ENCODE assay signal across 16 cellular contexts in genomic region chr1:87394462-87394861, GRCh38.
DNase-seq lines count a peak whose midpoint lies in the region; ATAC-seq, FAIRE-seq and TF ChIP-seq lines count a peak whose summit lies in the region.
"Had no signal": no experiment of that assay in that cellular context is flagged by ENCODE, and none has a peak within 500 bp of the region (broad histone marks: within the 10 kb centered on the region; RNA-seq: fewer than 3 reads in every experiment).

No MANE protein-coding gene starts in this region.

- H3F3A ChIP-seq in neural progenitor cell (ENCODE audit: low read depth): no peaks in the 10 kb centered on the region

- no peaks in the 10 kb centered on the region for H3K36me3 Mint-ChIP-seq in WTC11
- no peaks in the 10 kb centered on the region for H3K36me3 Mint-ChIP-seq in neural progenitor cell

- no TSS peak for BruUV-seq in HepG2 (replicated peaks; lab: Mats Ljungman, UMichigan)

- peak overlapping the region; percentile 35 for H2AFZ ChIP-seq in neural progenitor cell (replicated peaks)
- H2AFZ ChIP-seq in HepG2 (ENCODE audit: low read length): no peak overlapping the region

- TF ChIP-seq RAD21 in HepG2 (CRISPR knock-in tag; IDR thresholded peaks at IDR 0.05): no peak

- H3K27me3 Mint-ChIP-seq in WTC11 (ENCODE audit: low read depth) (no peaks in the 10 kb centered on the region), neural progenitor cell (ENCODE audit: insufficient read depth, low read depth) (no peaks in the 10 kb centered on the region)
- H3K27me3 Mint-ChIP-seq: B cell had no signal

- TF ChIP-seq CTCF in WTC11 (IDR thresholded peaks at IDR 0.05): no peak
- TF ChIP-seq CTCF in neural progenitor cell (IDR thresholded peaks at IDR 0.05): no peak
- no peak for TF ChIP-seq CTCF in HepG2 (CRISPR knock-in tag; IDR thresholded peaks at IDR 0.05)

- in situ Hi-C loops in HepG2 (cut with HindIII; ENCODE audit: extremely low pct_ligation_motif_present, low pct_unique_long_range_greater_than_20kb): no loop called here

- no peak overlapping the region for H3K9ac ChIP-seq in neural progenitor cell
- H3K9ac ChIP-seq in HepG2 (ENCODE audit: insufficient read depth, low read depth, low read length): no peak overlapping the region

- H3K4me2 ChIP-seq in neural progenitor cell (no peak overlapping the region), HepG2 (ENCODE audit: low read depth, low read length) (no peak overlapping the region)

- H3K4me3 ChIP-seq in neural progenitor cell (no peak overlapping the region), HepG2 (replicated peaks in 1 of 3; ENCODE audit: insufficient read depth in 1 of 3, low read depth in 2 of 3, low read length in 3 of 3) (no peak overlapping the region)
- H3K4me3 ChIP-seq: SJSA1 had no signal

- H3K4me3 Mint-ChIP-seq in WTC11: no peak overlapping the region
- H3K4me3 Mint-ChIP-seq in neural progenitor cell: no peak overlapping the region
- H3K4me3 Mint-ChIP-seq: B cell had no signal

- H3K9me3 Mint-ChIP-seq in WTC11 (peaks cover 8% of the 10 kb centered on the region), neural progenitor cell (no peaks in the 10 kb centered on the region)

- peaks cover 4% of the 10 kb centered on the region for H3K9me3 ChIP-seq in neural progenitor cell (ENCODE audit: low read depth)
- H3K9me3 ChIP-seq in HepG2 (ENCODE audit: low read length): no peaks in the 10 kb centered on the region
- H3K9me3 ChIP-seq: SJSA1 had no signal

- peaks cover 6% of the 10 kb centered on the region for H3K4me1 ChIP-seq in neural progenitor cell
- no peaks in the 10 kb centered on the region for H3K4me1 ChIP-seq in HepG2 (ENCODE audit: insufficient read depth, low read length)

- H3K27ac ChIP-seq in neural progenitor cell (no peak overlapping the region), HepG2 (ENCODE audit: extremely low read length, insufficient read depth, low read length) (no peak overlapping the region)
- H3K27ac ChIP-seq: SJSA1 had no signal

- H4K20me1 ChIP-seq in neural progenitor cell (ENCODE audit: low read depth) (no peaks in the 10 kb centered on the region), HepG2 (ENCODE audit: insufficient read depth, low read length) (no peaks in the 10 kb centered on the region)

- no peak overlapping the region for H3K27ac Mint-ChIP-seq in WTC11
- H3K27ac Mint-ChIP-seq in neural progenitor cell: no peak overlapping the region
- H3K27ac Mint-ChIP-seq: B cell had no signal

- no peak for FAIRE-seq in HepG2 (lab: Jason Lieb, UNC)

- DNase-seq in NCI-H2227 treated with DMSO at 0.1 percent for 48 hours (lab: John Stamatoyannopoulos, UW) (peak; percentile 44), NCI-H2227 (lab: John Stamatoyannopoulos, UW; ENCODE audit: unreplicated experiment) (no peak), NCI-H82 (lab: John Stamatoyannopoulos, UW) (peak; percentile 71), WTC11 (ENCODE audit: low spot score) (no peak), neural progenitor cell (ENCODE audit: low spot score) (no peak), AG08395 (ENCODE audit: low spot score) (no peak), HepG2 (ENCODE audit: low spot score) (no peak)
- DNase-seq in stimulated activated CD4-positive, alpha-beta T cell treated with anti-CD3 and anti-CD28 coated beads, Interleukin-4, amount 100 ng/mL, for 24 hours: no peak
- DNase-seq: 8988T, GDM1, GOT3, KBM-7, NCI-H1694 treated with DMSO at 0.1 percent for 48 hours, SW 1271 had no signal

- no peaks in the 10 kb centered on the region for H3K79me2 ChIP-seq in neural progenitor cell (ENCODE audit: low read depth)
- no peaks in the 10 kb centered on the region for H3K79me2 ChIP-seq in HepG2 (ENCODE audit: insufficient read depth, low read length)

- TF ChIP-seq EP300 in HepG2 (IDR thresholded peaks at IDR 0.05; ENCODE audit: low read depth in 2 of 2, low read length in 2 of 2): no peak
- TF ChIP-seq EP300 in HepG2 (CRISPR knock-in tag; IDR thresholded peaks at IDR 0.05; ENCODE audit: borderline replicate concordance): no peak

- 20% methylated on average over 7 of the region's 9 CpGs for WGBS in HepG2 (ENCODE audit: low lambda C conversion rate)

- H3K4me1 Mint-ChIP-seq in WTC11: no peaks in the 10 kb centered on the region; the same call in 1 of the 2 replicates
- H3K4me1 Mint-ChIP-seq in neural progenitor cell: peaks cover 16% of the 10 kb centered on the region

- peak; percentile 61 for ATAC-seq in WTC11
- ATAC-seq in HepG2: no peak

- no peak for TF ChIP-seq POLR2A in HepG2 (IDR thresholded peaks at IDR 0.05; ENCODE audit: insufficient read depth in 1 of 2, low read depth in 2 of 2, low read length in 2 of 2)

- no peaks in the 10 kb centered on the region for H3K36me3 ChIP-seq in neural progenitor cell
- H3K36me3 ChIP-seq in HepG2 (replicated peaks in 1 of 2; ENCODE audit: control insufficient read depth in 1 of 2, insufficient read depth in 2 of 2, low read length in 2 of 2): no peaks in the 10 kb centered on the region
- H3K36me3 ChIP-seq: SJSA1 had no signal

- CTCF ChIA-PET in WTC11 (lab: Charles Lee) (interaction anchor here (1.3 kb wide), 1 partner anchor 60 kb away, joined by 4 read pairs; no protein-coding TSS in a partner anchor), HepG2 (lab: Yijun Ruan, JAX; ENCODE audit: low intra/inter-chr PET ratio, low total read pairs) (no interaction called here)

- intact Hi-C loops in HepG2 (cut with micrococcal nuclease; ENCODE audit: unreplicated experiment): no loop called here

- H3K27me3 ChIP-seq in neural progenitor cell (no peaks in the 10 kb centered on the region), HepG2 (ENCODE audit: control insufficient read depth in 1 of 2, insufficient read depth in 2 of 2, low read length in 2 of 2) (no peaks in the 10 kb centered on the region)
- H3K27me3 ChIP-seq: SJSA1 had no signal

- POLR2A ChIA-PET in WTC11 (lab: Charles Lee): interaction anchor here (1.4 kb wide), 1 partner anchor 9 kb away, joined by 4 read pairs; no protein-coding TSS in a partner anchor
- POLR2A ChIA-PET in HepG2 (lab: Yijun Ruan, JAX): no interaction called here

TF ChIP-seq in WTC11, 78 proteins besides CTCF, POLR2A, EP300 and RAD21:
- TF ChIP-seq GTF2I (CRISPR knock-in tag; conservative IDR thresholded peaks at IDR 0.05): no peak

TF ChIP-seq in HepG2, 621 proteins besides CTCF, POLR2A, EP300 and RAD21:
- TF ChIP-seq MXD4 (CRISPR knock-in tag; IDR thresholded peaks at IDR 0.05) (no peak), GTF2F1 (IDR thresholded peaks at IDR 0.05; ENCODE audit: low read length) (no peak), RARG (CRISPR knock-in tag; IDR thresholded peaks at IDR 0.05; ENCODE audit: low read depth) (no peak), ZNF207 (IDR thresholded peaks at IDR 0.05; ENCODE audit: borderline replicate concordance) (no peak), U2AF1 (optimal IDR thresholded peaks at IDR 0.05; ENCODE audit: low read depth, low read length) (no peak)
- TF ChIP-seq, protein P1, sequence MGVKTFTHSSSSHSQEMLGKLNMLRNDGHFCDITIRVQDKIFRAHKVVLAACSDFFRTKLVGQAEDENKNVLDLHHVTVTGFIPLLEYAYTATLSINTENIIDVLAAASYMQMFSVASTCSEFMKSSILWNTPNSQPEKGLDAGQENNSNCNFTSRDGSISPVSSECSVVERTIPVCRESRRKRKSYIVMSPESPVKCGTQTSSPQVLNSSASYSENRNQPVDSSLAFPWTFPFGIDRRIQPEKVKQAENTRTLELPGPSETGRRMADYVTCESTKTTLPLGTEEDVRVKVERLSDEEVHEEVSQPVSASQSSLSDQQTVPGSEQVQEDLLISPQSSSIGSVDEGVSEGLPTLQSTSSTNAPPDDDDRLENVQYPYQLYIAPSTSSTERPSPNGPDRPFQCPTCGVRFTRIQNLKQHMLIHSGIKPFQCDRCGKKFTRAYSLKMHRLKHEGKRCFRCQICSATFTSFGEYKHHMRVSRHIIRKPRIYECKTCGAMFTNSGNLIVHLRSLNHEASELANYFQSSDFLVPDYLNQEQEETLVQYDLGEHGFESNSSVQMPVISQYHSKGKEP (CRISPR knock-in tag; IDR thresholded peaks at IDR 0.05): no peak
TF ChIP-seq in HepG2: peak in this region for 0.

Comparison
In these comparisons a context has a peak if more than half of its experiments do, and no peak if none do; other contexts are left out.
1. DNase-seq: peak in NCI-H2227 treated with DMSO at 0.1 percent for 48 hours (single experiment) and NCI-H82 (single experiment); none in NCI-H2227 (single experiment), WTC11 (single experiment), neural progenitor cell (single experiment), AG08395 (single experiment), stimulated activated CD4-positive, alpha-beta T cell treated with anti-CD3 and anti-CD28 coated beads, Interleukin-4, amount 100 ng/mL, for 24 hours (single experiment) and HepG2 (single experiment).